In genomic region chr3:134299185-134299887, GRCh38 we compare ENCODE assay signal across 11 cellular contexts. TPM values are rescaled to one million over a fixed set of nuclear protein-coding genes. Genes with fewer than 3 reads are reported as not detected.
DNase-seq lines count a peak whose midpoint lies in the region; ATAC-seq, FAIRE-seq and TF ChIP-seq lines count a peak whose summit lies in the region.
"Had no signal": no experiment of that assay in that cellular context is flagged by ENCODE, and none has a peak within 500 bp of the region (broad histone marks: within the 10 kb centered on the region; RNA-seq: fewer than 3 reads in every experiment).

No MANE protein-coding gene starts in this region.

- no peaks in the 10 kb centered on the region for H3K36me3 Mint-ChIP-seq in chondrocyte (ENCODE audit: low read depth)
- no peaks in the 10 kb centered on the region for H3K36me3 Mint-ChIP-seq in nephron (ENCODE audit: low read depth)
- H3K36me3 Mint-ChIP-seq in activated T-helper 17 cell treated with anti-CD3 and anti-CD28 coated beads, Interleukin-2, amount 50 U/mL, for 72 hours (ENCODE audit: low read depth): no peaks in the 10 kb centered on the region

- H3K4me1 Mint-ChIP-seq in chondrocyte (ENCODE audit: low read depth): no peaks in the 10 kb centered on the region
- peaks cover 12% of the 10 kb centered on the region for H3K4me1 Mint-ChIP-seq in nephron
- H3K4me1 Mint-ChIP-seq in activated T-helper 17 cell treated with anti-CD3 and anti-CD28 coated beads, Interleukin-2, amount 50 U/mL, for 72 hours: no peaks in the 10 kb centered on the region

- H3K27ac Mint-ChIP-seq in chondrocyte (ENCODE audit: unreplicated experiment) (no peak overlapping the region), nephron (peak overlapping the region; percentile 31 to 69 (median 32))
- no peak overlapping the region for H3K27ac Mint-ChIP-seq in activated T-helper 17 cell treated with anti-CD3 and anti-CD28 coated beads, Interleukin-2, amount 50 U/mL, for 72 hours
- H3K27ac Mint-ChIP-seq: dendritic cell treated with granulocyte-macrophage colony-stimulating factor and Interleukin-4, amounts not matched to agents 40 ng/mL and 50 ng/mL, for 4 days had no signal

- H3K4me3 Mint-ChIP-seq in chondrocyte (ENCODE audit: unreplicated experiment): no peak overlapping the region
- H3K4me3 Mint-ChIP-seq in nephron: no peak overlapping the region
- H3K4me3 Mint-ChIP-seq in activated T-helper 17 cell treated with anti-CD3 and anti-CD28 coated beads, Interleukin-2, amount 50 U/mL, for 72 hours: no peak overlapping the region
- H3K4me3 Mint-ChIP-seq: dendritic cell treated with granulocyte-macrophage colony-stimulating factor and Interleukin-4, amounts not matched to agents 40 ng/mL and 50 ng/mL, for 4 days had no signal

- DNase-seq in D721Med (ENCODE audit: insufficient read length, low spot score) (no peak), LHCN-M2 (ENCODE audit: low read depth) (peak; percentile 34), chondrocyte (ENCODE audit: low spot score) (no peak), foreskin melanocyte (no peak)
- DNase-seq: SHP77 treated with DMSO at 0.1 percent for 48 hours; stimulated activated CD4-positive, alpha-beta T cell treated with anti-CD3 and anti-CD28 coated beads, Interleukin-12 subunit alpha, Interleukin-12 subunit beta, amount 100 ng/mL, for 4 hours had no signal

- no peak for FAIRE-seq in D721Med (lab: Jason Lieb, UNC)

- TF ChIP-seq CTCF in D721Med (IDR thresholded peaks at IDR 0.05; ENCODE audit: insufficient read depth, missing control alignments) (peak; percentile 18), chondrocyte (IDR thresholded peaks at IDR 0.05) (peak; percentile 78), nephron (IDR thresholded peaks at IDR 0.05; ENCODE audit: unreplicated experiment in 3 of 3) (peak; percentile 40 to 51 (median 45))

- ATAC-seq in GM19455 (IDR thresholded peaks at IDR 0.05; ENCODE audit: unreplicated experiment) (no peak), HG03095 (IDR thresholded peaks at IDR 0.05; ENCODE audit: unreplicated experiment) (no peak)
- ATAC-seq in activated T-helper 17 cell treated with anti-CD3 and anti-CD28 coated beads, Interleukin-2, amount 50 U/mL, for 72 hours (replicated peaks): no peak

- H3K9me3 Mint-ChIP-seq in chondrocyte (ENCODE audit: low read depth): peaks cover 5% of the 10 kb centered on the region
- H3K9me3 Mint-ChIP-seq in nephron: peaks cover 6% of the 10 kb centered on the region
- H3K9me3 Mint-ChIP-seq in activated T-helper 17 cell treated with anti-CD3 and anti-CD28 coated beads, Interleukin-2, amount 50 U/mL, for 72 hours: no peaks in the 10 kb centered on the region

- no peaks in the 10 kb centered on the region for H3K27me3 Mint-ChIP-seq in chondrocyte (ENCODE audit: low read depth)
- H3K27me3 Mint-ChIP-seq in nephron (ENCODE audit: low read depth): peaks cover 2% of the 10 kb centered on the region
- H3K27me3 Mint-ChIP-seq in activated T-helper 17 cell treated with anti-CD3 and anti-CD28 coated beads, Interleukin-2, amount 50 U/mL, for 72 hours: peaks cover 23% of the 10 kb centered on the region

RNA-seq across cellular contexts. Expression of gene RYK, which starts 48.7 kb away (rescaled TPM):
- total RNA-seq in LHCN-M2 (2014; rRNA removed): 54.3 and 57.3 TPM in 2 replicates
- polyA plus RNA-seq in LHCN-M2 (2012): 21.9 TPM
- 49.6 to 57.8 TPM (median 57.6 TPM) in 3 replicates for total RNA-seq in chondrocyte
- total RNA-seq in activated T-helper 17 cell treated with anti-CD3 and anti-CD28 coated beads, Interleukin-2, amount 50 U/mL, for 72 hours: 10 to 100 TPM in 1 of 2 donors, 1 to 10 TPM in 1; 8.6 to 18.1 TPM

Comparison
In these comparisons a context has a peak if more than half of its experiments do, and no peak if none do; other contexts are left out.
1. CTCF ChIP-seq: peak in every context shown above with its lines; median percentile 78 in chondrocyte; 45 in nephron; 18 in D721Med.
2. H3K27ac Mint-ChIP-seq: peak in nephron (3 of 3); none in chondrocyte (single experiment) and activated T-helper 17 cell treated with anti-CD3 and anti-CD28 coated beads, Interleukin-2, amount 50 U/mL, for 72 hours (single experiment).